25 cellular contexts compared by ENCODE assay signal in the genomic region with DNA sequence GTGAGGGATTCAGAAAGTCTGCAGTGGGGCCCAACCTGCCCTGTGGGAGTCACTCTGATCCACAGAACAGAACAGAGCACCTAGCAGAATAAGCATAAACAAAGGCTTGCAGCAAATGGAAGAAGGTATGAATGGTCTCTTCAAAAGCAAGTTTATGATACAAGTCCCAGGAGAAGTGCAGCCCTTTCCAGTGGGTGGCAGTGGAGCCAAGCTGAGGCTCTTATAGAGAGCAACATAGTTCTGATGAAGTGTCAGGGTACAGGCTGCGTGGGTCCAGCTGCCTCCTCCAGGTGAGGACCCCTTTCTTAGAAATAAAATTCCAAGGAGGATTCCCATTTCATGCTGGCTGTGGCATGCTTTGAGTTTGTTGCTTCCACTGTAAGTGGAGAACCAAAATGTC.
"Had no signal": no experiment of that assay in that cellular context is flagged by ENCODE, and none has a peak within 500 bp of the region (broad histone marks: within the 10 kb centered on the region; RNA-seq: fewer than 3 reads in every experiment).

No MANE protein-coding gene starts in this region.

- DNase-seq: dorsolateral prefrontal cortex; effector CD4-positive, alpha-beta T cell; foreskin keratinocyte; glutamatergic neuron; heart right ventricle; hippocampal formation; left colon; left ventricle myocardium superior; lower lobe of right lung; naive thymus-derived CD8-positive, alpha-beta T cell; nephron progenitor cell; occipital lobe; ovary; right cardiac atrium; sigmoid colon; stimulated activated CD4-positive, alpha-beta T cell treated with anti-CD3 and anti-CD28 coated beads, Interleukin-2, amount 100 ng/mL, for 24 hours; stimulated activated CD4-positive, alpha-beta T cell treated with anti-CD3 and anti-CD28 coated beads, Interleukin-4, amount 100 ng/mL, for 24 hours; stimulated activated naive CD4-positive, alpha-beta T cell treated with Interleukin-2 at 50 U/mL for 16 hours; stomach; thyroid gland; trophoblast cell had no signal

- H3K9me3 ChIP-seq: esophagus muscularis mucosa, gastroesophageal sphincter, heart right ventricle, lower lobe of right lung, ovary, sigmoid colon, stomach, thyroid gland, vagina had no signal

- H3K27me3 ChIP-seq: esophagus muscularis mucosa, foreskin keratinocyte, gastroesophageal sphincter, ovary, sigmoid colon, thyroid gland, vagina had no signal

- H3K27ac ChIP-seq: dorsolateral prefrontal cortex, epithelial cell of prostate, esophagus muscularis mucosa, foreskin keratinocyte, gastroesophageal sphincter, heart right ventricle, lower lobe of right lung, ovary, sigmoid colon, stomach, thyroid gland, vagina had no signal

- H3K36me3 ChIP-seq: esophagus muscularis mucosa, gastroesophageal sphincter, heart right ventricle, lower lobe of right lung, ovary, sigmoid colon, stomach, thyroid gland, vagina had no signal

- H3K4me3 ChIP-seq: dorsolateral prefrontal cortex, esophagus muscularis mucosa, gastroesophageal sphincter, heart right ventricle, lower lobe of right lung, ovary, sigmoid colon, stomach, thyroid gland, vagina had no signal

- H3K4me1 ChIP-seq: esophagus muscularis mucosa, foreskin keratinocyte, gastroesophageal sphincter, heart right ventricle, lower lobe of right lung, sigmoid colon, stomach, thyroid gland, vagina had no signal
